In the genomic region with DNA sequence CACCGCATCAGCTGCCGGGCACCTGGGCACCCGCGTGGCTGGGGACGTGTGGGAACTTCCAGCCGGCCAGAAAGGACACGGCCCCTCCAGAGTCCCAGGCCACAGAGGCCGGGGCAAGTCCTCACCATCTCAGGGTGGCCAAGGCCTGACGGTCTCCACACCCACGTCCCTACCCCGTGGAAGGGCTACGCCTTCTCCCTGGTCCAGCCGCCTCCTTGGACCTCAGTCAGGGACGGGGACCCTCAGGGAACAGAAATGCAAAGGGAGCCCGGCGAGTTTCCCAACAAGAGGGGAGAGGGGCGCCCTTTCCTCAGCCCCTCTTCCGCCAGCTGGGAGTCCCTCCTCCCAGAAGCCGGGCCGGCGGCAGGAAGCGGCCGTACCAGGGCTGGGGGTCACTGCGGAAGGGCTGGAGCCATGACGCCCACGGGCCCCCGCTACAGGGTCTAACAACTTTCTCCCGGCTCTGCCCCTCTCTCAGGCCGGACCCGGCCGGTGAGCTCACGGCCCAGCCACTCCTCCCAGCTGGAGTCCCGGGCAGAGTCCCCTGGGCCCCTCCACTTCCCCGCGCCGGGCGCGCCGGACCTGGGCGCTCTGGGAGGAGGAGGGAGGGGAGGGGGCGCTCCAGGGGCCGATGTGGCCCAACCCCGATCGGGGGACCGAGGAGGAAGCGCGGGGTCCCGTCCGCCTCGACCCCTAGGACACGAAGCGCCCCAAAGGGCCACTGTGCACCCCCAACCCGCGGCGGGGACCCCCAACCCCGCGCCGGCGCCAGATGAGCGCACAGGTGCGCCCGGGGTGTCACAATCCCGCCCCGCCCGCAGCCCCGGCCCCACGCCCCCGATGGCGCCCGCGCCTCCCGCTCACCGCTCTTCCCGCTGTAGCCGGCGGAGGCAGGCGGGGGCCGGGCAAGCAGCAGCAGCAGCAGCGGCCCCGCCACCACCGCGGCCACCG, we compare ENCODE assay signal across 8 cellular contexts. TPM values are rescaled to one million over a fixed set of nuclear protein-coding genes. Genes with fewer than 3 reads are reported as not detected.
A peak's percentile ranks its signal among the peaks of the same experiment; 100 is the strongest.
DNase-seq lines count a peak whose midpoint lies in the region; ATAC-seq and TF ChIP-seq lines count a peak whose summit lies in the region.

No MANE protein-coding gene starts in this region.

- DNase-seq in ascending aorta (ENCODE audit: low spot score in 2 of 2) (no peak), immature natural killer cell (no peak), NCI-H1694 (lab: John Stamatoyannopoulos, UW) (no peak)
- no peak for DNase-seq in stimulated activated naive B cell treated with anti-CD40 and anti-IgM and Interleukin-4, amounts not matched to agents 10 μg/mL and 1 μg/mL and 100 μg/mL, for 72 hours
- no peak for DNase-seq in effector CD4-positive, alpha-beta T cell

- H3K9me3 ChIP-seq in ascending aorta, result no peaks in the 10 kb centered on the region

- H3K36me3 ChIP-seq in ascending aorta, result peaks cover 13 to 15% of the 10 kb centered on the region in 2 donors

- H3K27me3 ChIP-seq in ascending aorta, result no peaks in the 10 kb centered on the region

- no peaks in the 10 kb centered on the region for H3K9me3 Mint-ChIP-seq in immature natural killer cell
- H3K9me3 Mint-ChIP-seq in stimulated activated naive B cell treated with anti-CD40 and anti-IgM and Interleukin-4, amounts not matched to agents 10 μg/mL and 1 μg/mL and 100 μg/mL, for 72 hours, result no peaks in the 10 kb centered on the region

- H3K27me3 Mint-ChIP-seq in immature natural killer cell (ENCODE audit: low read depth in 3 of 3), result peaks cover 6 to 11% (median 8%) of the 10 kb centered on the region in 3 donors
- no peaks in the 10 kb centered on the region for H3K27me3 Mint-ChIP-seq in stimulated activated naive B cell treated with anti-CD40 and anti-IgM and Interleukin-4, amounts not matched to agents 10 μg/mL and 1 μg/mL and 100 μg/mL, for 72 hours

- peaks cover 5 to 12% of the 10 kb centered on the region in 2 donors for H3K4me1 ChIP-seq in ascending aorta

- no peak for TF ChIP-seq EP300 in Ishikawa (IDR thresholded peaks at IDR 0.05; ENCODE audit: borderline replicate concordance)

- no peaks in the 10 kb centered on the region for H3K36me3 Mint-ChIP-seq in immature natural killer cell
- H3K36me3 Mint-ChIP-seq in stimulated activated naive B cell treated with anti-CD40 and anti-IgM and Interleukin-4, amounts not matched to agents 10 μg/mL and 1 μg/mL and 100 μg/mL, for 72 hours, result peaks cover 3% of the 10 kb centered on the region in 2 donors

- peak overlapping the region; percentile 86 to 98 for H3K4me3 ChIP-seq in ascending aorta

- TF ChIP-seq RAD21 in Ishikawa (IDR thresholded peaks at IDR 0.05; ENCODE audit: low read depth), result no peak

- H3K27ac Mint-ChIP-seq in immature natural killer cell, result peak overlapping the region in 1 of 6 donors; percentile 45
- H3K27ac Mint-ChIP-seq in stimulated activated naive B cell treated with anti-CD40 and anti-IgM and Interleukin-4, amounts not matched to agents 10 μg/mL and 1 μg/mL and 100 μg/mL, for 72 hours, result no peak overlapping the region

- H3K27ac ChIP-seq in C4-2B, result peak overlapping the region; percentile 99
- peak overlapping the region; percentile 35 to 64 for H3K27ac ChIP-seq in ascending aorta

- peak; percentile 27 for ATAC-seq in GM19397 (IDR thresholded peaks at IDR 0.05; ENCODE audit: unreplicated experiment)
- ATAC-seq in stimulated activated naive B cell treated with anti-CD40 and anti-IgM and Interleukin-4, amounts not matched to agents 10 μg/mL and 1 μg/mL and 100 μg/mL, for 72 hours (replicated peaks), result peak; percentile 16 to 36

- TF ChIP-seq CTCF in C4-2B (conservative IDR thresholded peaks at IDR 0.05) (no peak), ascending aorta (IDR thresholded peaks at IDR 0.05) (no peak)

- H3K4me3 Mint-ChIP-seq in immature natural killer cell, result peak overlapping the region; percentile 55 to 78 (median 70)
- H3K4me3 Mint-ChIP-seq in stimulated activated naive B cell treated with anti-CD40 and anti-IgM and Interleukin-4, amounts not matched to agents 10 μg/mL and 1 μg/mL and 100 μg/mL, for 72 hours, result peak overlapping the region; percentile 82 to 83

- H3K4me1 Mint-ChIP-seq in immature natural killer cell, result peaks cover 15 to 24% of the 10 kb centered on the region in 2 donors
- H3K4me1 Mint-ChIP-seq in stimulated activated naive B cell treated with anti-CD40 and anti-IgM and Interleukin-4, amounts not matched to agents 10 μg/mL and 1 μg/mL and 100 μg/mL, for 72 hours, result peaks cover 10 to 44% of the 10 kb centered on the region in 2 donors

- intact Hi-C loops in ascending aorta (cut with DNase I), result loop anchor here (1.0 to 5.0 kb wide), 4 partner anchors 28 to 206 kb away; a partner anchor contains a TSS

TF ChIP-seq in Ishikawa, 13 proteins besides CTCF, POLR2A, EP300 and RAD21:
- TF ChIP-seq ZBTB7A (IDR thresholded peaks at IDR 0.05; ENCODE audit: low read depth), result peak; percentile 95
- TF ChIP-seq, protein P1, sequence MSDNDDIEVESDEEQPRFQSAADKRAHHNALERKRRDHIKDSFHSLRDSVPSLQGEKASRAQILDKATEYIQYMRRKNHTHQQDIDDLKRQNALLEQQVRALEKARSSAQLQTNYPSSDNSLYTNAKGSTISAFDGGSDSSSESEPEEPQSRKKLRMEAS (IDR thresholded peaks at IDR 0.05), result no peak; the same call in 1 of the 2 replicates
- TF ChIP-seq, protein P2, sequence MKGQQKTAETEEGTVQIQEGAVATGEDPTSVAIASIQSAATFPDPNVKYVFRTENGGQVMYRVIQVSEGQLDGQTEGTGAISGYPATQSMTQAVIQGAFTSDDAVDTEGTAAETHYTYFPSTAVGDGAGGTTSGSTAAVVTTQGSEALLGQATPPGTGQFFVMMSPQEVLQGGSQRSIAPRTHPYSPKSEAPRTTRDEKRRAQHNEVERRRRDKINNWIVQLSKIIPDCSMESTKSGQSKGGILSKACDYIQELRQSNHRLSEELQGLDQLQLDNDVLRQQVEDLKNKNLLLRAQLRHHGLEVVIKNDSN (IDR thresholded peaks at IDR 0.05), result no peak

RNA-seq across cellular contexts. Expression of a gene that starts 0.7 kb away (rescaled TPM):
- 47.6 TPM for total RNA-seq in ascending aorta
- polyA plus RNA-seq in immature natural killer cell, result 10 to 100 TPM; 16.0 to 35.9 (median 23.7) TPM

RNA-seq across cellular contexts. Expression of a gene that starts 10.8 kb away (rescaled TPM):
- 47.8 TPM for total RNA-seq in ascending aorta
- 100 to 1,000 TPM in 2 of 3 donors, 10 to 100 TPM in 1; 98.6 to 139 (median 106) TPM for polyA plus RNA-seq in immature natural killer cell

RNA-seq across cellular contexts. Expression of a gene that starts 15.9 kb away (rescaled TPM):
- total RNA-seq in ascending aorta, result 66.0 TPM
- polyA plus RNA-seq in immature natural killer cell, result 10 to 100 TPM; 30.4 to 53.7 (median 36.5) TPM

RNA-seq across cellular contexts. Expression of a gene that starts 20.6 kb away (rescaled TPM):
- total RNA-seq in ascending aorta, result 44.0 TPM
- polyA plus RNA-seq in immature natural killer cell, result 10 to 100 TPM in 1 of 3 donors, 1 to 10 TPM in 2; 3.6 to 12.9 (median 5.4) TPM

RNA-seq across cellular contexts. Expression of a gene that starts 28.6 kb away (rescaled TPM):
- 27.6 TPM for total RNA-seq in ascending aorta
- 10 to 100 TPM in 1 of 3 donors, 1 to 10 TPM in 2; 1.9 to 12.5 (median 5.2) TPM for polyA plus RNA-seq in immature natural killer cell
